Comparison of ENCODE assay signal across 10 cellular contexts in genomic region chr1:31798433-31799195, GRCh38. TPM values are rescaled to one million over a fixed set of nuclear protein-coding genes. Genes with fewer than 3 reads are reported as not detected.
DNase-seq lines count a peak whose midpoint lies in the region; ATAC-seq and TF ChIP-seq lines count a peak whose summit lies in the region.
"Had no signal": no experiment of that assay in that cellular context is flagged by ENCODE, and none has a peak within 500 bp of the region (broad histone marks: within the 10 kb centered on the region; RNA-seq: fewer than 3 reads in every experiment).

No MANE protein-coding gene starts in this region.

- peak overlapping the region; percentile 94 for H3K4me2 ChIP-seq in SK-N-SH

- BruUV-seq in Caco-2 (replicated peaks; lab: Mats Ljungman, UMichigan), result no TSS peak

- H3K27me3 ChIP-seq in SK-N-SH (ENCODE audit: insufficient read depth), result no peaks in the 10 kb centered on the region
- no peaks in the 10 kb centered on the region for H3K27me3 ChIP-seq in Caco-2 (replicated peaks; ENCODE audit: control insufficient read depth, insufficient read depth, low read length)

- H3K9ac ChIP-seq in SK-N-SH, result peak overlapping the region; percentile 62

- H3K4me3 Mint-ChIP-seq in stimulated activated naive CD8-positive, alpha-beta T cell treated with anti-CD3 and anti-CD28 coated beads, Interleukin-15, amount 100 ng/mL, for 72 hours, result no peak overlapping the region
- no peak overlapping the region for H3K4me3 Mint-ChIP-seq in Caco-2 (ENCODE audit: unreplicated experiment)

- TF ChIP-seq RAD21 in SK-N-SH (IDR thresholded peaks at IDR 0.05; ENCODE audit: low read length), result no peak

- peaks cover 7 to 31% of the 10 kb centered on the region in 2 experiments; a peak in 3 of 4 replicates for H3K4me1 ChIP-seq in SK-N-SH (ENCODE audit: control insufficient read depth in 1 of 2, insufficient read depth in 2 of 2, low read depth in 1 of 2, low read length in 1 of 2)
- H3K4me1 ChIP-seq in Caco-2, result no peaks in the 10 kb centered on the region

- H3K36me3 ChIP-seq in SK-N-SH (replicated peaks in 1 of 2; ENCODE audit: control insufficient read depth in 1 of 2, insufficient read depth in 2 of 2, low read length in 1 of 2) (no peaks in the 10 kb centered on the region), Caco-2 (ENCODE audit: control insufficient read depth, insufficient read depth, low read length) (no peaks in the 10 kb centered on the region)

- H3K9me3 Mint-ChIP-seq in stimulated activated naive CD8-positive, alpha-beta T cell treated with anti-CD3 and anti-CD28 coated beads, Interleukin-15, amount 100 ng/mL, for 72 hours, result no peaks in the 10 kb centered on the region
- no peaks in the 10 kb centered on the region for H3K9me3 Mint-ChIP-seq in Caco-2 (ENCODE audit: unreplicated experiment)

- POLR2A ChIA-PET in SK-N-SH (lab: Yijun Ruan, JAX) (no interaction called here), Caco-2 (lab: Charles Lee) (no interaction called here)

- peak overlapping the region in 1 of 2 experiments; percentile 74; a peak in 2 of 4 replicates for H3K27ac ChIP-seq in SK-N-SH (ENCODE audit: low read depth in 2 of 2, low read length in 1 of 2)

- H3F3A ChIP-seq in SK-N-SH (replicated peaks; ENCODE audit: insufficient read depth), result peaks cover 7% of the 10 kb centered on the region

- no peak for TF ChIP-seq CTCF in SK-N-SH (IDR thresholded peaks at IDR 0.05)
- TF ChIP-seq CTCF in Caco-2 (IDR thresholded peaks at IDR 0.05; ENCODE audit: insufficient read depth in 1 of 2, low read depth in 1 of 2, low read length in 1 of 2, severe bottlenecking in 1 of 2, unreplicated experiment in 1 of 2), result no peak

- TF ChIP-seq EP300 in SK-N-SH (IDR thresholded peaks at IDR 0.05; ENCODE audit: borderline replicate concordance in 1 of 2, low read depth in 1 of 2, low read length in 1 of 2), result peak in 1 of 2 experiments; percentile 60; a peak in 1 of 4 replicates

- H3K27me3 Mint-ChIP-seq in stimulated activated naive CD8-positive, alpha-beta T cell treated with anti-CD3 and anti-CD28 coated beads, Interleukin-15, amount 100 ng/mL, for 72 hours, result no peaks in the 10 kb centered on the region
- H3K27me3 Mint-ChIP-seq in Caco-2 (ENCODE audit: insufficient read depth, unreplicated experiment), result no peaks in the 10 kb centered on the region

- H3K36me3 Mint-ChIP-seq in Caco-2 (ENCODE audit: insufficient read depth, unreplicated experiment), result no peaks in the 10 kb centered on the region

- DNase-seq in activated T-cell treated with anti-CD3 and anti-CD28 coated beads for 48 hours (ENCODE audit: low read depth) (peak; percentile 46), activated T-cell treated with anti-CD3 and anti-CD28 coated beads for 4 hours (no peak), SK-N-SH (no peak), foreskin melanocyte (peak; percentile 81), COR-L47 (lab: John Stamatoyannopoulos, UW) (no peak), Caco-2 (no peak)
- no peak for DNase-seq in stimulated activated naive CD8-positive, alpha-beta T cell treated with anti-CD3 and anti-CD28 coated beads, Interleukin-15, amount 100 ng/mL, for 72 hours
- DNase-seq: DMS79, T-helper 9 cell had no signal

- peak overlapping the region; percentile 48 for H2AFZ ChIP-seq in SK-N-SH (ENCODE audit: low read depth)

- H3K27ac Mint-ChIP-seq in stimulated activated naive CD8-positive, alpha-beta T cell treated with anti-CD3 and anti-CD28 coated beads, Interleukin-15, amount 100 ng/mL, for 72 hours, result no peak overlapping the region
- H3K27ac Mint-ChIP-seq in Caco-2 (ENCODE audit: unreplicated experiment), result no peak overlapping the region

- 36% methylated on average over 13 of the region's 17 CpGs for WGBS in SK-N-SH (ENCODE audit: low lambda C conversion rate)

- H3K4me1 Mint-ChIP-seq in stimulated activated naive CD8-positive, alpha-beta T cell treated with anti-CD3 and anti-CD28 coated beads, Interleukin-15, amount 100 ng/mL, for 72 hours, result peaks cover 14% of the 10 kb centered on the region
- H3K4me1 Mint-ChIP-seq in Caco-2 (ENCODE audit: low read depth, unreplicated experiment), result no peaks in the 10 kb centered on the region

- H3K79me2 ChIP-seq in SK-N-SH (ENCODE audit: insufficient read depth), result peaks cover 17% of the 10 kb centered on the region

- no peaks in the 10 kb centered on the region for H3K9me2 ChIP-seq in SK-N-SH

- H3K9me3 ChIP-seq in SK-N-SH (no peaks in the 10 kb centered on the region), Caco-2 (no peaks in the 10 kb centered on the region)

- intact Hi-C loops in Caco-2 (cut with micrococcal nuclease; ENCODE audit: unreplicated experiment), result no loop called here

- peak; percentile 58 for ATAC-seq in stimulated activated naive CD8-positive, alpha-beta T cell treated with anti-CD3 and anti-CD28 coated beads, Interleukin-15, amount 100 ng/mL, for 72 hours
- ATAC-seq in GM21786 (IDR thresholded peaks at IDR 0.05; ENCODE audit: unreplicated experiment), result no peak

- peak overlapping the region; percentile 30 to 65; a peak in 3 of 4 replicates for H3K4me3 ChIP-seq in SK-N-SH (ENCODE audit: low read depth in 2 of 2, low read length in 1 of 2)
- H3K4me3 ChIP-seq in Caco-2 (ENCODE audit: low read depth, low read length), result no peak overlapping the region

- no peaks in the 10 kb centered on the region for H4K20me1 ChIP-seq in SK-N-SH (ENCODE audit: insufficient read depth)

- CTCF ChIA-PET in SK-N-SH (lab: Yijun Ruan, JAX), result interaction anchor here (1.4 to 7.9 kb wide), 4 partner anchors 9 to 204 kb away, joined by 3 to 62 read pairs (median 11); no protein-coding TSS in a partner anchor
- CTCF ChIA-PET in Caco-2 (lab: Charles Lee), result interaction anchor here (3.0 kb wide), 1 partner anchor 10 kb away, joined by 18 read pairs; no protein-coding TSS in a partner anchor

TF ChIP-seq in SK-N-SH, 30 proteins besides CTCF, POLR2A, EP300 and RAD21 (continues in another document):
- TF ChIP-seq GATA2 (CRISPR knock-in tag; IDR thresholded peaks at IDR 0.05) (no peak), NRF1 (IDR thresholded peaks at IDR 0.05; ENCODE audit: low read depth, low read length) (no peak), NFIC (IDR thresholded peaks at IDR 0.05; ENCODE audit: borderline replicate concordance) (no peak), EZH2phosphoT487 (IDR thresholded peaks at IDR 0.05; ENCODE audit: borderline replicate concordance, low read depth) (no peak), RXRA (IDR thresholded peaks at IDR 0.05; ENCODE audit: borderline replicate concordance, low read depth) (peak; percentile 92; the same call in 1 of the 2 replicates), POLR2AphosphoS5 (IDR thresholded peaks at IDR 0.05; ENCODE audit: low read depth, low read length) (no peak), REST (IDR thresholded peaks at IDR 0.05; ENCODE audit: low read depth, low read length) (no peak), TCF12 (IDR thresholded peaks at IDR 0.05) (peak; percentile 57; the same call in 1 of the 2 replicates), JUND (IDR thresholded peaks at IDR 0.05) (peak; percentile 81; the same call in 1 of the 2 replicates), FOXJ3 (CRISPR knock-in tag; IDR thresholded peaks at IDR 0.05) (no peak), USF1 (IDR thresholded peaks at IDR 0.05; ENCODE audit: borderline replicate concordance, low read depth) (no peak), ELF1 (IDR thresholded peaks at IDR 0.05) (no peak), TAF1 (IDR thresholded peaks at IDR 0.05; ENCODE audit: borderline replicate concordance, low read depth, low read length) (no peak), MEF2A (IDR thresholded peaks at IDR 0.05; ENCODE audit: borderline replicate concordance, low read depth) (no peak), FOSL2 (IDR thresholded peaks at IDR 0.05; ENCODE audit: borderline replicate concordance, low read depth) (peak; percentile 85), SIN3A (IDR thresholded peaks at IDR 0.05; ENCODE audit: borderline replicate concordance, low read depth, low read length) (no peak), RFX5 (IDR thresholded peaks at IDR 0.05; ENCODE audit: low read length) (no peak), RCOR1 (IDR thresholded peaks at IDR 0.05; ENCODE audit: low read length) (no peak)

RNA-seq across cellular contexts. Expression of gene SPOCD1, which starts 17.2 kb away (rescaled TPM):
- polyA plus RNA-seq in SK-N-SH (2012; rRNA removed), result 10.7 and 12.5 TPM in 2 replicates
- polyA plus RNA-seq in SK-N-SH (2012; cell fraction: cytosol; rRNA removed), result 3.8 and 5.7 TPM in 2 replicates
- 42.6 and 46.9 TPM in 2 replicates for polyA plus RNA-seq in SK-N-SH (2012; cell fraction: nucleus; rRNA removed)
- total RNA-seq in Caco-2 (2022), result 0.26 and 0.66 TPM in 2 replicates

RNA-seq across cellular contexts. Expression of gene ADGRB2, which starts 34.5 kb away (rescaled TPM):
- 10.6 and 13.0 TPM in 2 replicates for polyA plus RNA-seq in SK-N-SH (2012; rRNA removed)
- polyA plus RNA-seq in SK-N-SH (2012; cell fraction: cytosol; rRNA removed), result 4.3 and 8.4 TPM in 2 replicates
- polyA plus RNA-seq in SK-N-SH (2012; cell fraction: nucleus; rRNA removed), result 41.8 and 66.9 TPM in 2 replicates
- total RNA-seq in Caco-2 (2022), result 1.4 and 2.2 TPM in 2 replicates

Comparison
In these comparisons a context has a peak if more than half of its experiments do, and no peak if none do; other contexts are left out.
1. DNase-seq: peak in activated T-cell treated with anti-CD3 and anti-CD28 coated beads for 48 hours (single experiment) and foreskin melanocyte (single experiment); none in activated T-cell treated with anti-CD3 and anti-CD28 coated beads for 4 hours (single experiment), SK-N-SH (single experiment), stimulated activated naive CD8-positive, alpha-beta T cell treated with anti-CD3 and anti-CD28 coated beads, Interleukin-15, amount 100 ng/mL, for 72 hours (0 of 2), COR-L47 (single experiment) and Caco-2 (0 of 2).